ENCODE assay signal across 22 cellular contexts in genomic region chr6:13648850-13649249, GRCh38. TPM values are rescaled to one million over a fixed set of nuclear protein-coding genes. Genes with fewer than 3 reads are reported as not detected.
DNase-seq lines count a peak whose midpoint lies in the region; ATAC-seq, FAIRE-seq and TF ChIP-seq lines count a peak whose summit lies in the region.
"Had no signal": no experiment of that assay in that cellular context is flagged by ENCODE, and none has a peak within 500 bp of the region (broad histone marks: within the 10 kb centered on the region; RNA-seq: fewer than 3 reads in every experiment).

No MANE protein-coding gene starts in this region.

- no peaks in the 10 kb centered on the region for H3K9me3 ChIP-seq in psoas muscle
- H3K9me3 ChIP-seq: SJSA1 had no signal

- no peak for DNase-seq in activated CD8-positive, alpha-beta memory T cell treated with anti-CD3 and anti-CD28 coated beads, Interleukin-2, amount 10 ng/mL, durations not matched to agents 7 days and 5 days
- no peak for DNase-seq in activated CD8-positive, alpha-beta memory T cell treated with anti-CD3 and anti-CD28 coated beads, Interleukin-2, amount 50 U/mL, for 4 hours
- DNase-seq in LNCaP clone FGC (ENCODE audit: low read depth) (peak; percentile 46), T-cell (no peak), RCC 7860 (ENCODE audit: low spot score) (no peak), psoas muscle (no peak)
- DNase-seq: AML-193, DMS79 treated with DMSO at 0.1 percent for 48 hours, H7, HFFc6, KBM-7, NCI-H1092 treated with DMSO at 0.1 percent for 48 hours, NCI-H146, NCI-H2081 treated with DMSO at 0.1 percent for 48 hours, NCI-H69 had no signal

- peaks cover 24% of the 10 kb centered on the region for H3K36me3 Mint-ChIP-seq in activated CD8-positive, alpha-beta memory T cell treated with anti-CD3 and anti-CD28 coated beads, Interleukin-2, amount 10 ng/mL, durations not matched to agents 7 days and 5 days
- H3K36me3 Mint-ChIP-seq in T-cell = peaks cover 23% of the 10 kb centered on the region

- intact Hi-C loops in psoas muscle (cut with DNase I) = no loop called here

- H3K27ac Mint-ChIP-seq in activated CD8-positive, alpha-beta memory T cell treated with anti-CD3 and anti-CD28 coated beads, Interleukin-2, amount 10 ng/mL, durations not matched to agents 7 days and 5 days = peak overlapping the region; percentile 4
- peak overlapping the region; percentile 5 to 7 for H3K27ac Mint-ChIP-seq in T-cell
- H3K27ac Mint-ChIP-seq: HFFc6; T-helper 1 cell treated with Interleukin-12 subunit alpha and Interleukin-12 subunit beta and Interleukin-4 antibody, amounts not matched to agents 30 μg/mL and 1 μg/mL, for 36 hours had no signal

- no peaks in the 10 kb centered on the region for H3K27me3 ChIP-seq in psoas muscle (ENCODE audit: insufficient read depth in 3 of 3, low read length in 2 of 3)
- H3K27me3 ChIP-seq: SJSA1 had no signal

- POLR2A ChIA-PET in T-cell (lab: Charles Lee) = interaction anchor here (0.6 to 1.1 kb wide), 4 partner anchors 14 to 1742 kb away, joined by 3 to 16 read pairs (median 5); no protein-coding TSS in a partner anchor

- no peaks in the 10 kb centered on the region for H3K9me3 Mint-ChIP-seq in activated CD8-positive, alpha-beta memory T cell treated with anti-CD3 and anti-CD28 coated beads, Interleukin-2, amount 10 ng/mL, durations not matched to agents 7 days and 5 days (ENCODE audit: low read depth)
- H3K9me3 Mint-ChIP-seq in T-cell = no peaks in the 10 kb centered on the region
- H3K9me3 Mint-ChIP-seq: HFFc6; T-helper 1 cell treated with Interleukin-12 subunit alpha and Interleukin-12 subunit beta and Interleukin-4 antibody, amounts not matched to agents 30 μg/mL and 1 μg/mL, for 36 hours had no signal

- no peak for FAIRE-seq in RCC 7860 (lab: Jason Lieb, UNC)
- FAIRE-seq: GM12891, HepG2 had no signal

- no peak overlapping the region for H3K27ac ChIP-seq in psoas muscle
- H3K27ac ChIP-seq: C4-2B, SJSA1 had no signal

- no peaks in the 10 kb centered on the region for H3K4me1 ChIP-seq in psoas muscle
- H3K4me1 ChIP-seq: SJSA1 had no signal

- H3K4me3 ChIP-seq in LNCaP clone FGC (ENCODE audit: low read depth, low read length) = 0 out of 2 replicates have a peak overlapping the region, but pooled peaks have one; percentile 19
- H3K4me3 ChIP-seq in psoas muscle = no peak overlapping the region
- H3K4me3 ChIP-seq: SJSA1 had no signal

- TF ChIP-seq CTCF in LNCaP clone FGC (IDR thresholded peaks at IDR 0.05; ENCODE audit: control insufficient read depth, extremely low read depth, insufficient read depth) (no peak), psoas muscle (IDR thresholded peaks at IDR 0.05) (no peak)

- peaks cover 0 to 30% of the 10 kb centered on the region in 2 donors for H3K36me3 ChIP-seq in psoas muscle (ENCODE audit: insufficient read depth in 1 of 2, low read depth in 1 of 2)

- H3K4me3 Mint-ChIP-seq in activated CD8-positive, alpha-beta memory T cell treated with anti-CD3 and anti-CD28 coated beads, Interleukin-2, amount 10 ng/mL, durations not matched to agents 7 days and 5 days = peak overlapping the region; percentile 49
- no peak overlapping the region for H3K4me3 Mint-ChIP-seq in T-cell
- H3K4me3 Mint-ChIP-seq: HFFc6; T-helper 1 cell treated with Interleukin-12 subunit alpha and Interleukin-12 subunit beta and Interleukin-4 antibody, amounts not matched to agents 30 μg/mL and 1 μg/mL, for 36 hours had no signal

- H3K4me1 Mint-ChIP-seq in activated CD8-positive, alpha-beta memory T cell treated with anti-CD3 and anti-CD28 coated beads, Interleukin-2, amount 10 ng/mL, durations not matched to agents 7 days and 5 days = peaks cover 12% of the 10 kb centered on the region
- peaks cover 9 to 21% (median 15%) of the 10 kb centered on the region in 3 donors for H3K4me1 Mint-ChIP-seq in T-cell

- H3K27me3 Mint-ChIP-seq in activated CD8-positive, alpha-beta memory T cell treated with anti-CD3 and anti-CD28 coated beads, Interleukin-2, amount 10 ng/mL, durations not matched to agents 7 days and 5 days = no peaks in the 10 kb centered on the region
- H3K27me3 Mint-ChIP-seq in T-cell = no peaks in the 10 kb centered on the region

- CTCF ChIA-PET in activated CD8-positive, alpha-beta memory T cell treated with anti-CD3 and anti-CD28 coated beads, Interleukin-2, amount 10 ng/mL, durations not matched to agents 7 days and 5 days (lab: Charles Lee) = interaction anchor here (1.0 to 1.4 kb wide), 3 partner anchors 13 to 146 kb away, joined by 3 to 5 read pairs (median 4); no protein-coding TSS in a partner anchor
- CTCF ChIA-PET in T-cell (lab: Charles Lee) = interaction anchor here in 1 of 2 donors (0.6 kb wide), 1 partner anchor 62 kb away, joined by 3 read pairs; no protein-coding TSS in a partner anchor

- no peak for ATAC-seq in activated CD8-positive, alpha-beta memory T cell treated with anti-CD3 and anti-CD28 coated beads, Interleukin-2, amount 10 ng/mL, durations not matched to agents 7 days and 5 days
- ATAC-seq in T-cell (replicated peaks in 1 of 4) (no peak), psoas muscle (no peak), HG02973 (IDR thresholded peaks at IDR 0.05; ENCODE audit: unreplicated experiment) (no peak)
- ATAC-seq: HepG2, Right ventricle myocardium inferior had no signal

RNA-seq across cellular contexts. Expression of gene NOL7, which starts 33.7 kb away (rescaled TPM):
- 10 to 100 TPM; 56.6 to 70.9 TPM for total RNA-seq in activated CD8-positive, alpha-beta memory T cell treated with anti-CD3 and anti-CD28 coated beads, Interleukin-2, amount 10 ng/mL, durations not matched to agents 7 days and 5 days
- total RNA-seq in T-cell = 10 to 100 TPM; 46.9 to 62.3 (median 59.3) TPM
- total RNA-seq in psoas muscle = 10 to 100 TPM; 31.2 to 45.1 (median 41.8) TPM
- polyA plus RNA-seq in psoas muscle = 100 to 1,000 TPM in 1 of 3 donors, 10 to 100 TPM in 2; 47.7 to 141 (median 67.1) TPM
